Comparison of ENCODE assay signal across 23 cellular contexts in the genomic region with DNA sequence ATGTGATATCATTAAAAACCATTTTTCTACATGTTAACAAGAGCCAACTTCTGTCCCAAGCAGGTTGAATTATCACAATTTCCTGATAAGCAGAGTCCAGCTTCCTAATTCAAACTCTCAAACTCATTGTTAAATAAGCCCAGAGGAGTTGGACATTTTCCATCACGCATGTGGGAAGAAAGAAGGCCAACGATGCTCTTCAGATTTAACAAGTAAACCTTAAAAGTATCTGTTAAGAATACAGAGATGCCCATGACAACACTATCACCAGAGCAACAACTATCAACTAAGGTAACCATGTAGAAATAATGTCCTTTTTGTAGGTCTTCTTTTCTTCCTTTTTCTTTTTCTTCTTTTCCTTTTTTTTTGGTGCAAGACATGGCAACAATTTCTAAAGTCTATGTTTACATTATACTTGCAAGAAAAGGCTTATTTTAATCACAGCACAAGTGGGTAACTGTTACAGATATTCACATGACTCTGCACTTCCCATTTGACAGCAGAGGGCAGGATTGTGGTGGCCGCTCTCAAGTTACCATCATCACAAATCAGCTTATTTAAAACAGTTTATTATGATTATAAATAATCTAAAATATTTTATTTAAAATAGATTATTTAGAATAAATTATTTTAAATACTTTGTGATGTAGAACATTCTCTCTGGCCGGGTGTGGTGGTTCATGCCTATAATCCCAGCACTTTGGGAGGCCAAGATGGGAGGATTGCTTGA. TPM values are rescaled to one million over a fixed set of nuclear protein-coding genes. Genes with fewer than 3 reads are reported as not detected.
DNase-seq lines count a peak whose midpoint lies in the region; ATAC-seq and TF ChIP-seq lines count a peak whose summit lies in the region.
"Had no signal": no experiment of that assay in that cellular context is flagged by ENCODE, and none has a peak within 500 bp of the region (broad histone marks: within the 10 kb centered on the region; RNA-seq: fewer than 3 reads in every experiment).

No MANE protein-coding gene starts in this region.

- in situ Hi-C loops in gastrocnemius medialis (cut with MboI; ENCODE audit: low sequenced_read_pairs in 4 of 4) (no loop called here), ACHN (cut with HindIII; ENCODE audit: low pct_ligation_motif_present, low pct_unique_long_range_greater_than_20kb, low sequenced_read_pairs) (no loop called here)

- no peak overlapping the region for H3K4me3 Mint-ChIP-seq in chondrocyte (ENCODE audit: unreplicated experiment)
- no peak overlapping the region for H3K4me3 Mint-ChIP-seq in memory B cell
- H3K4me3 Mint-ChIP-seq: immature natural killer cell had no signal

- H3K9ac ChIP-seq in Loucy (ENCODE audit: low read depth, low read length, poor library complexity, severe bottlenecking): no peak overlapping the region
- H3K9ac ChIP-seq: SK-N-SH had no signal

- H3K9me2 ChIP-seq in DOHH2 (replicated peaks; ENCODE audit: control insufficient read depth, low read length) (no peaks in the 10 kb centered on the region), Loucy (replicated peaks; ENCODE audit: low read depth, low read length) (no peaks in the 10 kb centered on the region)
- H3K9me2 ChIP-seq: SK-N-SH had no signal

- H3K27me3 Mint-ChIP-seq in chondrocyte (ENCODE audit: low read depth) (no peaks in the 10 kb centered on the region), memory B cell (no peaks in the 10 kb centered on the region)

- no peak for ATAC-seq in memory B cell (ENCODE audit: low read depth)
- no peak for ATAC-seq in gastrocnemius medialis
- ATAC-seq in GM19452 (IDR thresholded peaks at IDR 0.05; ENCODE audit: unreplicated experiment): no peak
- ATAC-seq: activated naive CD4-positive, alpha-beta T cell treated with anti-CD3 and anti-CD28 coated beads, Interleukin-2, amount 50 U/mL, for 72 hours; heart right ventricle had no signal

- H3K4me1 ChIP-seq in DOHH2 (ENCODE audit: control insufficient read depth, low read length) (peaks cover 36% of the 10 kb centered on the region), Loucy (ENCODE audit: insufficient read depth, low read length, poor library complexity, severe bottlenecking) (no peaks in the 10 kb centered on the region), gastrocnemius medialis (no peaks in the 10 kb centered on the region)
- H3K4me1 ChIP-seq: esophagus squamous epithelium, heart right ventricle, left ventricle myocardium inferior, stomach had no signal

- intact Hi-C loops in gastrocnemius medialis (cut with DNase I; ENCODE audit: low total_unique reads): no loop called here

- H3K79me2 ChIP-seq in DOHH2 (ENCODE audit: control insufficient read depth, low read length) (no peaks in the 10 kb centered on the region), Loucy (ENCODE audit: insufficient read depth, low read length) (no peaks in the 10 kb centered on the region)

- H3F3A ChIP-seq in DOHH2 (ENCODE audit: control insufficient read depth, insufficient read depth) (peaks cover 3% of the 10 kb centered on the region), Loucy (ENCODE audit: low read depth) (no peaks in the 10 kb centered on the region)

- H3K36me3 Mint-ChIP-seq in chondrocyte (ENCODE audit: low read depth): no peaks in the 10 kb centered on the region
- peaks cover 1% of the 10 kb centered on the region for H3K36me3 Mint-ChIP-seq in memory B cell
- H3K36me3 Mint-ChIP-seq: activated naive CD4-positive, alpha-beta T cell treated with anti-CD3 and anti-CD28 coated beads, Interleukin-2, amount 50 U/mL, for 72 hours; immature natural killer cell had no signal

- no peak overlapping the region for H3K27ac Mint-ChIP-seq in chondrocyte (ENCODE audit: unreplicated experiment)
- H3K27ac Mint-ChIP-seq in memory B cell: peak overlapping the region; percentile 63
- H3K27ac Mint-ChIP-seq: activated naive CD4-positive, alpha-beta T cell treated with anti-CD3 and anti-CD28 coated beads, Interleukin-2, amount 50 U/mL, for 72 hours; immature natural killer cell had no signal

- H3K4me1 Mint-ChIP-seq in chondrocyte (ENCODE audit: low read depth) (peaks cover 6% of the 10 kb centered on the region), memory B cell (peaks cover 11% of the 10 kb centered on the region)
- H3K4me1 Mint-ChIP-seq: immature natural killer cell had no signal

- H3K4me2 ChIP-seq in DOHH2 (ENCODE audit: low read length) (peak overlapping the region; percentile 33; the same call in 1 of the 2 replicates), Loucy (ENCODE audit: low read depth, low read length, poor library complexity, severe bottlenecking) (no peak overlapping the region)
- H3K4me2 ChIP-seq: SK-N-SH had no signal

- TF ChIP-seq POLR2A in gastrocnemius medialis (IDR thresholded peaks at IDR 0.05): no peak

- H3K9me3 Mint-ChIP-seq in chondrocyte (ENCODE audit: low read depth): no peaks in the 10 kb centered on the region
- H3K9me3 Mint-ChIP-seq in memory B cell: no peaks in the 10 kb centered on the region
- H3K9me3 Mint-ChIP-seq: activated naive CD4-positive, alpha-beta T cell treated with anti-CD3 and anti-CD28 coated beads, Interleukin-2, amount 50 U/mL, for 72 hours; immature natural killer cell had no signal

- no peaks in the 10 kb centered on the region for H3K36me3 ChIP-seq in DOHH2 (ENCODE audit: control insufficient read depth, low read length)
- H3K36me3 ChIP-seq in Loucy (ENCODE audit: insufficient read depth, low read length): no peaks in the 10 kb centered on the region
- H3K36me3 ChIP-seq in gastrocnemius medialis: no peaks in the 10 kb centered on the region
- H3K36me3 ChIP-seq: esophagus squamous epithelium, heart right ventricle, left ventricle myocardium inferior, neutrophil, stomach had no signal

- H3K27ac ChIP-seq in DOHH2 (ENCODE audit: low read depth, low read length) (no peak overlapping the region), gastrocnemius medialis (no peak overlapping the region)
- H3K27ac ChIP-seq: esophagus squamous epithelium, heart right ventricle, left ventricle myocardium inferior, neutrophil, stomach had no signal

- H3K27me3 ChIP-seq in DOHH2 (ENCODE audit: control insufficient read depth, low read length) (no peaks in the 10 kb centered on the region), Loucy (ENCODE audit: insufficient read depth, low read length, poor library complexity, severe bottlenecking) (no peaks in the 10 kb centered on the region), gastrocnemius medialis (no peaks in the 10 kb centered on the region)
- H3K27me3 ChIP-seq: esophagus squamous epithelium, heart right ventricle, neutrophil, stomach had no signal

- no peak overlapping the region for H3K4me3 ChIP-seq in DOHH2 (ENCODE audit: low read length)
- no peak overlapping the region for H3K4me3 ChIP-seq in Loucy (ENCODE audit: low read length, poor library complexity, severe bottlenecking)
- H3K4me3 ChIP-seq in gastrocnemius medialis: no peak overlapping the region
- H3K4me3 ChIP-seq: esophagus squamous epithelium, heart right ventricle, left ventricle myocardium inferior, stomach had no signal

- H4K20me1 ChIP-seq in DOHH2 (ENCODE audit: control insufficient read depth, insufficient read depth, low read depth, low read length): no peaks in the 10 kb centered on the region
- no peaks in the 10 kb centered on the region for H4K20me1 ChIP-seq in Loucy (ENCODE audit: insufficient read depth, low read length, poor library complexity, severe bottlenecking)

- no peak overlapping the region for H2AFZ ChIP-seq in Loucy (ENCODE audit: low read length)

- H3K9me3 ChIP-seq in DOHH2 (ENCODE audit: control insufficient read depth, insufficient read depth, low read length): no peaks in the 10 kb centered on the region
- no peaks in the 10 kb centered on the region for H3K9me3 ChIP-seq in Loucy (ENCODE audit: insufficient read depth, low read depth, low read length)
- H3K9me3 ChIP-seq in gastrocnemius medialis: no peaks in the 10 kb centered on the region
- H3K9me3 ChIP-seq: esophagus squamous epithelium, heart right ventricle, left ventricle myocardium inferior, neutrophil, SK-N-SH, stomach had no signal

- no peak for DNase-seq in chondrocyte (ENCODE audit: low spot score)
- no peak for DNase-seq in memory B cell (ENCODE audit: low spot score in 2 of 2)
- DNase-seq in gastrocnemius medialis: no peak
- no peak for DNase-seq in ACHN
- no peak for DNase-seq in DMS153 treated with DMSO at 0.1 percent for 48 hours (lab: John Stamatoyannopoulos, UW; ENCODE audit: unreplicated experiment)
- DNase-seq: activated CD4-positive, CD25-positive, alpha-beta regulatory T cell treated with anti-CD3 and anti-CD28 coated beads, Interleukin-2, amount 50 U/mL, for 72 hours; effector memory CD4-positive, alpha-beta T cell; esophagus squamous epithelium; heart right ventricle; immature natural killer cell; left ventricle myocardium inferior; MM.1S; NCI-H1694; retina; SK-N-SH; stimulated activated CD4-positive, alpha-beta T cell treated with anti-CD3 and anti-CD28 coated beads, Interleukin-4, amount 100 ng/mL, for 4 hours; stomach; trophoblast cell had no signal

- TF ChIP-seq CTCF in DOHH2 (IDR thresholded peaks at IDR 0.05; ENCODE audit: low read depth, low read length, poor library complexity, severe bottlenecking) (no peak), Loucy (conservative IDR thresholded peaks at IDR 0.05; ENCODE audit: low read length) (peak; percentile 20; the same call in 1 of the 2 replicates), chondrocyte (IDR thresholded peaks at IDR 0.05) (peak; percentile 47), gastrocnemius medialis (IDR thresholded peaks at IDR 0.05 in 4 of 5, conservative IDR thresholded peaks at IDR 0.05 in 1 of 5) (no peak)

RNA-seq across cellular contexts. Expression of a gene that starts 35.7 kb away (rescaled TPM):
- total RNA-seq in chondrocyte (17.1 to 24.7 TPM (median 20.2 TPM) in 3 replicates), gastrocnemius medialis (10 to 100 TPM; 35.7 to 73.2 (median 43.2) TPM)

RNA-seq across cellular contexts. Expression of a gene that starts 48.2 kb away (rescaled TPM):
- total RNA-seq in chondrocyte (228 to 248 TPM (median 239 TPM) in 3 replicates), gastrocnemius medialis (100 to 1,000 TPM; 120 to 258 (median 143) TPM)

Comparison
In these comparisons a context has a peak if more than half of its experiments do, and no peak if none do; other contexts are left out.
1. CTCF ChIP-seq: peak in Loucy (single experiment) and chondrocyte (single experiment); none in DOHH2 (single experiment) and gastrocnemius medialis (0 of 5).